10 cellular contexts compared by ENCODE assay signal in genomic region chr6:19303381-19303780, GRCh38.
DNase-seq lines count a peak whose midpoint lies in the region; ATAC-seq, FAIRE-seq and TF ChIP-seq lines count a peak whose summit lies in the region.
"Had no signal": no experiment of that assay in that cellular context is flagged by ENCODE, and none has a peak within 500 bp of the region (broad histone marks: within the 10 kb centered on the region; RNA-seq: fewer than 3 reads in every experiment).

No MANE protein-coding gene starts in this region.

- H3K9me3 ChIP-seq in neural progenitor cell (ENCODE audit: low read depth) (no peaks in the 10 kb centered on the region), ovary (no peaks in the 10 kb centered on the region)
- H3K9me3 ChIP-seq: SK-N-SH had no signal

- no peak overlapping the region for H3K4me3 ChIP-seq in AG10803 (ENCODE audit: low read length)
- no peak overlapping the region for H3K4me3 ChIP-seq in bronchial epithelial cell (ENCODE audit: low read depth, low read length)
- no peak overlapping the region for H3K4me3 ChIP-seq in neural progenitor cell
- no peak overlapping the region for H3K4me3 ChIP-seq in ovary

- peak; percentile 7 for FAIRE-seq in bronchial epithelial cell (lab: Jason Lieb, UNC)

- WGBS in ovary, 3 donors = 26 to 36% (median 33%) methylated on average over 5 of the region's 5 CpGs

- H3K4me1 ChIP-seq in neural progenitor cell = peaks cover 25% of the 10 kb centered on the region
- H3K4me1 ChIP-seq in ovary (ENCODE audit: insufficient read depth) = no peaks in the 10 kb centered on the region

- no peak for TF ChIP-seq EP300 in ovary (IDR thresholded peaks at IDR 0.05)

- in situ Hi-C loops in KBM-7 (cut with MboI; ENCODE audit: low pct_unique_long_range_greater_than_20kb, low sequenced_read_pairs) = no loop called here

- no peak overlapping the region for H3K4me2 ChIP-seq in neural progenitor cell
- H3K4me2 ChIP-seq: SK-N-SH had no signal

- no peak overlapping the region for H3K27ac ChIP-seq in neural progenitor cell
- H3K27ac ChIP-seq in ovary = no peak overlapping the region

- H3K9ac ChIP-seq in neural progenitor cell = no peak overlapping the region
- H3K9ac ChIP-seq: SK-N-SH had no signal

- intact Hi-C loops in ovary (cut with DNase I) = no loop called here

- no peak overlapping the region for H3K4me3 Mint-ChIP-seq in neural progenitor cell

- no peaks in the 10 kb centered on the region for H4K20me1 ChIP-seq in neural progenitor cell (ENCODE audit: low read depth)

- peaks cover 43% of the 10 kb centered on the region for H3K4me1 Mint-ChIP-seq in neural progenitor cell

- peak overlapping the region; percentile 59 for H3K27ac Mint-ChIP-seq in neural progenitor cell

- no peak overlapping the region for H2AFZ ChIP-seq in neural progenitor cell (replicated peaks)

- DNase-seq in AG10803 (ENCODE audit: low read depth) = peak; percentile 9
- DNase-seq in NCI-H2081 (lab: John Stamatoyannopoulos, UW) = peak; percentile 49 to 83
- no peak for DNase-seq in bronchial epithelial cell (ENCODE audit: low read depth)
- no peak for DNase-seq in neural progenitor cell (ENCODE audit: low spot score)
- no peak for DNase-seq in KBM-7
- DNase-seq in ovary = no peak
- no peak for DNase-seq in H4 (ENCODE audit: low spot score)
- DNase-seq: Kasumi-1, SK-N-SH had no signal

- no peaks in the 10 kb centered on the region for H3K36me3 Mint-ChIP-seq in neural progenitor cell

- no peaks in the 10 kb centered on the region for H3F3A ChIP-seq in neural progenitor cell (ENCODE audit: low read depth)

- no peak for ATAC-seq in HG02870 (IDR thresholded peaks at IDR 0.05; ENCODE audit: unreplicated experiment)

- H3K9me3 Mint-ChIP-seq in neural progenitor cell = peaks cover 3% of the 10 kb centered on the region

- H3K27me3 ChIP-seq in bronchial epithelial cell (ENCODE audit: control insufficient read depth, insufficient read depth, low read length) = no peaks in the 10 kb centered on the region
- H3K27me3 ChIP-seq in neural progenitor cell = peaks cover 15% of the 10 kb centered on the region
- no peaks in the 10 kb centered on the region for H3K27me3 ChIP-seq in ovary

- peaks cover 2% of the 10 kb centered on the region for H3K27me3 Mint-ChIP-seq in neural progenitor cell (ENCODE audit: insufficient read depth, low read depth)

- TF ChIP-seq CTCF in AG10803 (conservative IDR thresholded peaks at IDR 0.05; ENCODE audit: low read length) = no peak
- TF ChIP-seq CTCF in bronchial epithelial cell (IDR thresholded peaks at IDR 0.05; ENCODE audit: insufficient read depth, low read length, severe bottlenecking) = no peak
- no peak for TF ChIP-seq CTCF in neural progenitor cell (IDR thresholded peaks at IDR 0.05)
- TF ChIP-seq CTCF in ovary (IDR thresholded peaks at IDR 0.05) = no peak

- no peaks in the 10 kb centered on the region for H3K79me2 ChIP-seq in neural progenitor cell (ENCODE audit: low read depth)

- no peak for TF ChIP-seq POLR2A in ovary (IDR thresholded peaks at IDR 0.05)

- H3K36me3 ChIP-seq in bronchial epithelial cell (ENCODE audit: control insufficient read depth, insufficient read depth, low read length) (no peaks in the 10 kb centered on the region), neural progenitor cell (no peaks in the 10 kb centered on the region), ovary (no peaks in the 10 kb centered on the region)

Comparison
In these comparisons a context has a peak if more than half of its experiments do, and no peak if none do; other contexts are left out.
1. DNase-seq: peak in AG10803 (single experiment) and NCI-H2081 (2 of 2); none in bronchial epithelial cell (single experiment), neural progenitor cell (single experiment), KBM-7 (single experiment), ovary (0 of 5) and H4 (single experiment).